In the genomic region with DNA sequence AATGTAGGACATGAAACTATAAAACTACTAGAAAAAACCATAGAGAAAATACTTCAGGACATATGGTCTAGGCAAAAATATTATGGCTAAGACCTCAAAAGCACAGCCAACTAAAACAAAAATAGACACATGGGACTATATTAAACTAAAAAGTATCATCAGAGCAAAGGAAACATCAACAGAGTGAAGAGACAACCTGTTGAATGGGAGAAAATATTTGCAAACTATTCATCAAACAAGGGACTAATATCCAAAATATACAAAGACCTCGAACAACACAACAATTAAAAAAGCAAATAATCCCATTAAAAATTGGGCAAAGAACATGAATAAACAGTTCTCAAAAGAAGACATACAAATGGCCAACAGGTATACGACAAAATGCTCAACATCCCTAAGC, we compare ENCODE assay signal across 21 cellular contexts.
"Had no signal": no experiment of that assay in that cellular context is flagged by ENCODE, and none has a peak within 500 bp of the region (broad histone marks: within the 10 kb centered on the region; RNA-seq: fewer than 3 reads in every experiment).

No MANE protein-coding gene starts in this region.

- H3K9me3 ChIP-seq: SJCRH30 had no signal

- H3K27me3 ChIP-seq: MG63, SJCRH30 had no signal

- H3K4me3 ChIP-seq: MG63, SJCRH30 had no signal

- H3K36me3 ChIP-seq: SJCRH30 had no signal

- DNase-seq: KBM-7, MG63, NCI-H1092, NCI-H1105 treated with DMSO at 0.1 percent for 48 hours, NCI-H1417 treated with DMSO at 0.1 percent for 48 hours, NCI-H146, NCI-H1694 treated with DMSO at 0.1 percent for 48 hours, NCI-H1930, NCI-H2081, NCI-H2107, NCI-H2227 treated with DMSO at 0.1 percent for 48 hours, NCI-H510A, NCI-H524 treated with DMSO at 0.1 percent for 48 hours, NCI-H69, NCI-H774, SHP77 treated with DMSO at 0.1 percent for 48 hours, SJCRH30 had no signal

- H3K27ac ChIP-seq: HL-60, RWPE1, SJCRH30 had no signal

- ATAC-seq: Right ventricle myocardium inferior, SK-N-SH treated with all-trans-retinoic acid at 6 μM for 48 hours had no signal
